1 cellular context compared by ENCODE assay signal in the genomic region with DNA sequence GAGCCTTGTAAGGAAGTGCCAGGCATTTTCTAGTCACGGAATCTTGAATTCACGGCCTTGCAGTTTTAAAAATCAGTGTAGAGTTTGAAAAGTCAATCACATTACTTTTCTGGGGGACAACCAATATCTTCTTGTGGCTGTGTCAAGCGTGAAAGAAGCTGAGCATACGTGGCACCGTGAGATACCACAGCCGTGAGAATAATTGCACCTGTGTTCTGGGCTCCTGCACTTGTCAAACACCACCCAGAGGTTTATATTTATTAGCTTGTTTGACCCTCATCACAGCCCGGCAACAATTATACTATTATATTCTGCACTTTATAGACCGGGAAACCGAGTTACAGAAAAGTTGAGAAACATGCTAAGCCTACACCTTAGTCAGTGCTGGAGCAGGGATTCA.
TF ChIP-seq lines count a peak whose summit lies in the region.

No MANE protein-coding gene starts in this region.

TF ChIP-seq in SK-N-SH treated with all-trans-retinoic acid at 6 μM for 48 hours, 23 proteins besides CTCF, POLR2A, EP300 and RAD21 (continued from another document):
- TF ChIP-seq, protein P1, sequence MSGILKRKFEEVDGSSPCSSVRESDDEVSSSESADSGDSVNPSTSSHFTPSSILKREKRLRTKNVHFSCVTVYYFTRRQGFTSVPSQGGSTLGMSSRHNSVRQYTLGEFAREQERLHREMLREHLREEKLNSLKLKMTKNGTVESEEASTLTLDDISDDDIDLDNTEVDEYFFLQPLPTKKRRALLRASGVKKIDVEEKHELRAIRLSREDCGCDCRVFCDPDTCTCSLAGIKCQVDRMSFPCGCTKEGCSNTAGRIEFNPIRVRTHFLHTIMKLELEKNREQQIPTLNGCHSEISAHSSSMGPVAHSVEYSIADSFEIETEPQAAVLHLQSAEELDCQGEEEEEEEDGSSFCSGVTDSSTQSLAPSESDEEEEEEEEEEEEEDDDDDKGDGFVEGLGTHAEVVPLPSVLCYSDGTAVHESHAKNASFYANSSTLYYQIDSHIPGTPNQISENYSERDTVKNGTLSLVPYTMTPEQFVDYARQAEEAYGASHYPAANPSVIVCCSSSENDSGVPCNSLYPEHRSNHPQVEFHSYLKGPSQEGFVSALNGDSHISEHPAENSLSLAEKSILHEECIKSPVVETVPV (CRISPR knock-in tag; IDR thresholded peaks at IDR 0.05) = no peak
- TF ChIP-seq ZFP3 (CRISPR knock-in tag; IDR thresholded peaks at IDR 0.05) (no peak), TOX (CRISPR knock-in tag; IDR thresholded peaks at IDR 0.05; ENCODE audit: borderline replicate concordance) (no peak)
